16 cellular contexts compared by ENCODE assay signal in the genomic region with DNA sequence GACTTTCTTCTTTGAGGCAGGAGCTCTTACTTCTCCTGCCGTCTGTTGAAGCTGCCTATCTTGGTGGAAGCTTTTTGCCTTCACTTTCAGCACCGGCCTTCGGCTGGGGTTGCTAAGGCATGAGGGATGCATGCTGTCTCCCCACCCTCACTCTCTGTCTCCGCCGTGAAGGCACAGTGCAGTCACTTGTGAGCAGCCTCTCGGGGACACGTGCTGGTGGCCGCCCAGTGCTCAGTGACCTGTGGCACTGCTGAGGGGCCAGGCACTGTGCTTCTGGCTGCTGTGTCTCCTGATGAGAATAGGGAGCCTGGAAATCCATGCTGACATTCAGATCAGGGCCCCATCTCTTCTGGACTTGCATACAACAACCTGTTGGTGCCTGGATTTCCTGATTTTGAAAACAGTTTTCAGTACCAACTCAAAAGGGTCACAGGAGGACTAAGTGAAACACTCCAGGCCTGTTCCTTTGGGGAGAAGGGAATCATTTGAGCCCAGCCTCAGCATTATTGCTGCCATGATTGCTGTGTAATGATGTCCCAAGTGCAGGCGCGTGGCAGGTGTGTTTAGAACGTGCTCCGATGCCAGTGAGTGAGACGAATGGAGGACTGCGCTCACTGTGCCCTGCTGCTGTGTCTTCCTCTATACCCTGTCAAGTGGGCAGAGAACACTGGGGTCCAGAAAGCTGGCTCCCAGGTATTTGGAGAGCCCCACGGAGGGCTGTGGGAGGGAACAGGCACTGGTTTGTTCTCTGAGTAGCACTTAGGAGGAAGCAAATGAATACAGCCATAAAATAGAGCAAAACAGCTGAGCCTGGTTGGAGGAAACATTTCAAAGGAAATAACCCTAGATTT.
"Had no signal": no experiment of that assay in that cellular context is flagged by ENCODE, and none has a peak within 500 bp of the region (broad histone marks: within the 10 kb centered on the region; RNA-seq: fewer than 3 reads in every experiment).

No MANE protein-coding gene starts in this region.

- H3K36me3 Mint-ChIP-seq: activated CD4-positive, alpha-beta memory T cell treated with anti-CD3 and anti-CD28 coated beads for 36 hours; immature natural killer cell; naive B cell had no signal

- ATAC-seq: psoas muscle had no signal

- DNase-seq: activated CD8-positive, alpha-beta memory T cell treated with anti-CD3 and anti-CD28 coated beads, Interleukin-2, amount 50 U/mL, for 4 hours; activated naive CD4-positive, alpha-beta T cell treated with anti-CD3 and anti-CD28 coated beads, Interleukin-2, amount 50 U/mL, for 16 hours; amygdala; dorsolateral prefrontal cortex; glutamatergic neuron; immature natural killer cell; midbrain; naive B cell; psoas muscle; spleen had no signal

- H3K27me3 ChIP-seq: dorsolateral prefrontal cortex, esophagus muscularis mucosa had no signal

- H3K27ac ChIP-seq: esophagus muscularis mucosa, neutrophil, psoas muscle, spleen had no signal

- H3K27ac Mint-ChIP-seq: activated CD4-positive, alpha-beta memory T cell treated with anti-CD3 and anti-CD28 coated beads for 36 hours; activated T-helper 17 cell treated with anti-CD3 and anti-CD28 coated beads, Interleukin-2, amount 50 U/mL, for 72 hours; immature natural killer cell; T-helper 2 cell treated with Interferon-gamma antibody and Interleukin-4, amounts not matched to agents 5 μg/mL and 100 μg/mL, for 36 hours had no signal

- H3K4me3 Mint-ChIP-seq: activated CD4-positive, alpha-beta memory T cell treated with anti-CD3 and anti-CD28 coated beads for 36 hours; activated T-helper 17 cell treated with anti-CD3 and anti-CD28 coated beads, Interleukin-2, amount 50 U/mL, for 72 hours; immature natural killer cell; naive B cell; T-helper 2 cell treated with Interferon-gamma antibody and Interleukin-4, amounts not matched to agents 5 μg/mL and 100 μg/mL, for 36 hours had no signal

- H3K4me3 ChIP-seq: dorsolateral prefrontal cortex, esophagus muscularis mucosa, lung, psoas muscle, spleen had no signal

- H3K27me3 Mint-ChIP-seq: activated CD4-positive, alpha-beta memory T cell treated with anti-CD3 and anti-CD28 coated beads for 36 hours; naive B cell had no signal

- H3K36me3 ChIP-seq: spleen had no signal

- H3K4me1 ChIP-seq: psoas muscle, spleen had no signal

- H3K9me3 ChIP-seq: esophagus muscularis mucosa, neutrophil, psoas muscle, spleen had no signal

- H3K9me3 Mint-ChIP-seq: activated CD4-positive, alpha-beta memory T cell treated with anti-CD3 and anti-CD28 coated beads for 36 hours; activated T-helper 17 cell treated with anti-CD3 and anti-CD28 coated beads, Interleukin-2, amount 50 U/mL, for 72 hours; immature natural killer cell; naive B cell; T-helper 2 cell treated with Interferon-gamma antibody and Interleukin-4, amounts not matched to agents 5 μg/mL and 100 μg/mL, for 36 hours had no signal
